ENCODE assay signal across 8 cellular contexts in the genomic region with DNA sequence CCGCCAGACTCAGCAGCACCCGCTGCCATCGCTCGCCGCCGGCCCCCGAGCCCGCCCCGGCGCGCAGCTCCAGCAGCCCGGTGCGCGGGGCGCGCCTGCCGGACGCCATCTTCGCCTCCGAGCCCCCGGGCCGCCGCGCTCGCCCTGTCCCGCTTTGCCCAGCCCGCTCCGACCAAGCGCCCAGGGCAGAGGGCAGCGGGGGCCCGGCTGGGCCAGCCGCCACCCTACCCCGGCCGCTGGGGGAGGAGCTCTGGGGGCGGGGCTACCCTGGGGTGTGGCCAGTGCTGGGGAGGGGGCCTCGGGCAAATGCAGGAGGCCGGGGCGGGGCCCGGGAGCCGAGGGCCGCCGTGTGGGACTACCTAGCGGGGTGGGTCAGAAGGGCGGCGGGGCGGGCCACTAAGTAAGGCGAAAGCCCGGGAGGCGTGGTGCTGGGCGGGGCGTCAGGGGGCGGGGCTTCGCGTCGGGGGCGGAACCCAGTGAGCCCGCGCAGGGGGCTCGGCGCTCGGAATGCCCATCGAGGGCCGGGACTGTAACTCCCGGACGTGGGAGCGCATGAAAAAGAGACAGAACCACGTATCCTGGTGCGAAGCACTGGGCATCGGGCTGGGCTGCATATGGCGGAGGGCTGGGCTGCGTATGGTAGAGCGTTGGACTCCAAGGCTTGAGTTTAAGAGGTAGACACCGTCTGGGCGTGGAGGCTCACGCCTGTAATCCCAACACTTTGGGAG. TPM values are rescaled to one million over a fixed set of nuclear protein-coding genes. Genes with fewer than 3 reads are reported as not detected.
DNase-seq lines count a peak whose midpoint lies in the region; ATAC-seq, FAIRE-seq and TF ChIP-seq lines count a peak whose summit lies in the region.

A gene (minus strand): TSS at position 252 of the 728 bp plus-strand sequence. CDS start 143 bp downstream, at position 109.

- peak; percentile 77 for ATAC-seq in HG03045 (IDR thresholded peaks at IDR 0.05; ENCODE audit: unreplicated experiment)
- no peak for ATAC-seq in GM18858 (IDR thresholded peaks at IDR 0.05; ENCODE audit: unreplicated experiment)

- peak within 1 kb of the TSS; percentile 80 for H3K27ac ChIP-seq in caudate nucleus (ENCODE audit: low read depth, low read length)

- DNase-seq in GM12891 (ENCODE audit: insufficient read length, low spot score) (peak; percentile 93), NCI-H2196 (lab: John Stamatoyannopoulos, UW; ENCODE audit: unreplicated experiment) (peak; percentile 90), caudate nucleus (lab: John Stamatoyannopoulos, UW) (peak in 58 of 61 donors; percentile 24 to 92 (median 73)), inferior parietal cortex (ENCODE audit: extremely low spot score) (peak; percentile 45), smooth muscle cell of the brain vasculature (ENCODE audit: low read depth, low spot score) (peak; percentile 24)
- peak; percentile 72 to 77 (median 75) for DNase-seq in activated CD4-positive, CD25-positive, alpha-beta regulatory T cell (lab: John Stamatoyannopoulos, UW)

- no peak for FAIRE-seq in GM12891 (lab: Jason Lieb, UNC)

- no peak for TF ChIP-seq POLR2A in GM12891 (IDR thresholded peaks at IDR 0.05; ENCODE audit: low read depth, low read length)

TF ChIP-seq in GM12891, 5 proteins besides CTCF, POLR2A, EP300 and RAD21:
- TF ChIP-seq POLR2AphosphoS5 (IDR thresholded peaks at IDR 0.05; ENCODE audit: low read depth, low read length) (no peak), POU2F2 (IDR thresholded peaks at IDR 0.05; ENCODE audit: low read depth, low read length) (no peak), PAX5 (IDR thresholded peaks at IDR 0.05; ENCODE audit: insufficient read depth, low read length, severe bottlenecking) (no peak), TAF1 (IDR thresholded peaks at IDR 0.05; ENCODE audit: low read depth, low read length) (no peak), SPI1 (IDR thresholded peaks at IDR 0.05; ENCODE audit: low read depth, low read length) (no peak)

RNA-seq across cellular contexts. Expression of the gene that starts here (rescaled TPM):
- polyA plus RNA-seq in GM12891 (2012; ENCODE audit: low read depth, missing spikeins) = 2.7 TPM

Comparison
In these comparisons a context has a peak if more than half of its experiments do, and no peak if none do; other contexts are left out.
1. DNase-seq: peak in every context shown above with its lines; median percentile 93 in GM12891; 90 in NCI-H2196; 75 in activated CD4-positive, CD25-positive, alpha-beta regulatory T cell; 73 in caudate nucleus; 45 in inferior parietal cortex; 24 in smooth muscle cell of the brain vasculature.